Comparison of ENCODE assay signal across 8 cellular contexts in genomic region chr20:17873410-17874270, GRCh38.
DNase-seq lines count a peak whose midpoint lies in the region; ATAC-seq and TF ChIP-seq lines count a peak whose summit lies in the region.

No MANE protein-coding gene starts in this region.

- ATAC-seq in GM19455 (IDR thresholded peaks at IDR 0.05; ENCODE audit: unreplicated experiment), result no peak
- no peak for ATAC-seq in HG02852 (IDR thresholded peaks at IDR 0.05; ENCODE audit: unreplicated experiment)

- no peaks in the 10 kb centered on the region for H3K36me3 Mint-ChIP-seq in activated T-helper 1 cell treated with anti-CD3 and anti-CD28 coated beads, Interleukin-12 subunit alpha, Interleukin-12 subunit beta, Interleukin-2, Interleukin-4 antibody, amounts not matched to agents 30 ng/mL and 10 ng/mL and 1 ng/mL, durations not matched to agents 14 hours and 24 hours and 36 hours (ENCODE audit: low read depth)

- H3K4me1 Mint-ChIP-seq in activated T-helper 1 cell treated with anti-CD3 and anti-CD28 coated beads, Interleukin-12 subunit alpha, Interleukin-12 subunit beta, Interleukin-2, Interleukin-4 antibody, amounts not matched to agents 30 ng/mL and 10 ng/mL and 1 ng/mL, durations not matched to agents 14 hours and 24 hours and 36 hours (ENCODE audit: low read depth), result peaks cover 19% of the 10 kb centered on the region

- H3K27me3 Mint-ChIP-seq in activated T-helper 1 cell treated with anti-CD3 and anti-CD28 coated beads, Interleukin-12 subunit alpha, Interleukin-12 subunit beta, Interleukin-2, Interleukin-4 antibody, amounts not matched to agents 30 ng/mL and 10 ng/mL and 1 ng/mL, durations not matched to agents 14 hours and 24 hours and 36 hours (ENCODE audit: insufficient read depth), result peaks cover 22% of the 10 kb centered on the region

- no peak overlapping the region for H3K4me3 ChIP-seq in epithelial cell of proximal tubule (ENCODE audit: low read depth, low read length)

- intact Hi-C loops in activated T-helper 1 cell treated with anti-CD3 and anti-CD28 coated beads, Interleukin-12 subunit alpha, Interleukin-12 subunit beta, Interleukin-2, Interleukin-4 antibody, amounts not matched to agents 30 ng/mL and 10 ng/mL and 1 ng/mL, durations not matched to agents 14 hours and 24 hours and 36 hours (cut with micrococcal nuclease), result no loop called here

- no peak overlapping the region for H3K4me3 Mint-ChIP-seq in activated T-helper 1 cell treated with anti-CD3 and anti-CD28 coated beads, Interleukin-12 subunit alpha, Interleukin-12 subunit beta, Interleukin-2, Interleukin-4 antibody, amounts not matched to agents 30 ng/mL and 10 ng/mL and 1 ng/mL, durations not matched to agents 14 hours and 24 hours and 36 hours

- no peak overlapping the region for H3K27ac Mint-ChIP-seq in activated T-helper 1 cell treated with anti-CD3 and anti-CD28 coated beads, Interleukin-12 subunit alpha, Interleukin-12 subunit beta, Interleukin-2, Interleukin-4 antibody, amounts not matched to agents 30 ng/mL and 10 ng/mL and 1 ng/mL, durations not matched to agents 14 hours and 24 hours and 36 hours

- no peak for TF ChIP-seq CTCF in epithelial cell of proximal tubule (conservative IDR thresholded peaks at IDR 0.05; ENCODE audit: low read depth, low read length)

- DNase-seq in GOT3 (lab: John Stamatoyannopoulos, UW), result peak; percentile 79
- DNase-seq in NCI-H774 (lab: John Stamatoyannopoulos, UW), result peak; percentile 14
- DNase-seq in epithelial cell of proximal tubule (ENCODE audit: low read depth), result peak; percentile 22
- DNase-seq in non-pigmented ciliary epithelial cell (ENCODE audit: low read depth), result peak; percentile 60
- DNase-seq in hippocampal formation (lab: John Stamatoyannopoulos, UW), result no peak
- DNase-seq in activated T-helper 1 cell treated with anti-CD3 and anti-CD28 coated beads, Interleukin-12 subunit alpha, Interleukin-12 subunit beta, Interleukin-2, Interleukin-4 antibody, amounts not matched to agents 30 ng/mL and 10 ng/mL and 1 ng/mL, durations not matched to agents 14 hours and 24 hours and 36 hours (ENCODE audit: low spot score), result no peak

- no peaks in the 10 kb centered on the region for H3K9me3 Mint-ChIP-seq in activated T-helper 1 cell treated with anti-CD3 and anti-CD28 coated beads, Interleukin-12 subunit alpha, Interleukin-12 subunit beta, Interleukin-2, Interleukin-4 antibody, amounts not matched to agents 30 ng/mL and 10 ng/mL and 1 ng/mL, durations not matched to agents 14 hours and 24 hours and 36 hours

Comparison
In these comparisons a context has a peak if more than half of its experiments do, and no peak if none do; other contexts are left out.
1. DNase-seq: peak in GOT3 (single experiment), NCI-H774 (single experiment), epithelial cell of proximal tubule (single experiment) and non-pigmented ciliary epithelial cell (single experiment); none in hippocampal formation (0 of 2) and activated T-helper 1 cell treated with anti-CD3 and anti-CD28 coated beads, Interleukin-12 subunit alpha, Interleukin-12 subunit beta, Interleukin-2, Interleukin-4 antibody, amounts not matched to agents 30 ng/mL and 10 ng/mL and 1 ng/mL, durations not matched to agents 14 hours and 24 hours and 36 hours (single experiment).